In the genomic region with DNA sequence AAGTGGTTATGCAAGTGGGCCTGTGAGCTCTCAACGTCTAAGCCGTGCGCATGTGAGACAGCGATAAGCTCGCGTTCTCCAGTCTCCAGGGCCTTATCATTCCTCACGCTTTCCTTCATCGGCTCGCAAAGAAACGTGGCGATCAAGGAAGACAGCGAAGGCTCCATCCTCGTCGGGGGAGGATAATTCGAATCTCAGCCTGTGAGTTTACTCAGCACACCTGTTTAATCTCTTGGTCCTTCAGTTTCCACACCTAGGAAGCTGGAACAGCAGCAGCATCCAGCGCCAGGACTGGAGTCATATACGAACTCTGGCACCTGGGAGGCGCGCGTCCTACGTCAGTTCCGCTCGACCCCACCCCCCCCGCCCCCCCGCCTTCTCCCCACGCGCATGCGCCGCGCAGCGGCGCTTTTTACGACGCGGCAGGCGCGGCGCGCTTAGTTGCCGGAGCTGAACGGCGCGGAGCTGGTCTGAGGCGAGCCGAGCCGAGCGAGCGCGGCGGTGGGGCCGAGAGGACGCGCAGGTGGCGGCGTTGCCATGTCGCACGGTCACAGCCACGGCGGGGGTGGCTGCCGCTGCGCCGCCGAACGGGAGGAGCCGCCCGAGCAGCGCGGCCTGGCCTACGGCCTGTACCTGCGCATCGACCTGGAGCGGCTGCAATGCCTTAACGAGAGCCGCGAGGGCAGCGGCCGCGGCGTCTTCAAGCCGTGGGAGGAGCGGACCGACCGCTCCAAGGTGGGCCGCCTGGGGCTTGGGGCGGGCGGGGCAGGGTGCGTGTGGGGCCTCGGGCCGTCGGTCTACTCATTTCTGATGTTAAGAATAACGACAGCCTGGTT, we compare ENCODE assay signal across 8 cellular contexts. TPM values are rescaled to one million over a fixed set of nuclear protein-coding genes. Genes with fewer than 3 reads are reported as not detected.
DNase-seq lines count a peak whose midpoint lies in the region; ATAC-seq and TF ChIP-seq lines count a peak whose summit lies in the region.

Gene PITHD1 (plus strand): TSS at position 440 of the 836 bp plus-strand sequence. CDS start 98 bp downstream, at position 538.

- H2BK5ac ChIP-seq in mesenchymal stem cell (ENCODE audit: low read depth, low read length, poor library complexity, severe bottlenecking) = no peak within 1 kb of the TSS

- peak; percentile 74 for DNase-seq in CD14-positive monocyte (ENCODE audit: low spot score)
- DNase-seq in HUDEP-2 (lab: John Stamatoyannopoulos, UW; ENCODE audit: unreplicated experiment in 76 of 76) = peak in 75 of 76 experiments; percentile 61 to 97 (median 82)
- DNase-seq in NOMO-1 treated with DMSO at 0.1 percent for 48 hours (lab: John Stamatoyannopoulos, UW; ENCODE audit: unreplicated experiment) = peak; percentile 82
- peak; percentile 69 to 77 (median 73) for DNase-seq in effector memory CD8-positive, alpha-beta T cell
- peak; percentile 86 for DNase-seq in mesenchymal stem cell
- peak; percentile 52 for DNase-seq in stimulated activated CD8-positive, alpha-beta memory T cell treated with anti-CD3 and anti-CD28 coated beads, Interleukin-12 subunit alpha, Interleukin-12 subunit beta, amount 100 ng/mL, for 24 hours (ENCODE audit: extremely low read depth)

- peaks cover 10 to 16% of the 10 kb centered on the region in 2 donors for H3K36me3 Mint-ChIP-seq in CD14-positive monocyte
- H3K36me3 Mint-ChIP-seq in effector memory CD8-positive, alpha-beta T cell (ENCODE audit: insufficient read depth) = peaks cover 34% of the 10 kb centered on the region

- H3K9me3 Mint-ChIP-seq in CD14-positive monocyte = no peaks in the 10 kb centered on the region
- H3K9me3 Mint-ChIP-seq in effector memory CD8-positive, alpha-beta T cell = no peaks in the 10 kb centered on the region

- peak within 1 kb of the TSS; percentile 97 for H3K9ac ChIP-seq in mesenchymal stem cell (ENCODE audit: low read length)

- peak within 1 kb of the TSS; percentile 94 for H4K91ac ChIP-seq in mesenchymal stem cell (ENCODE audit: low read length)

- H3K27me3 Mint-ChIP-seq in CD14-positive monocyte (ENCODE audit: low read depth in 3 of 3) = no peaks in the 10 kb centered on the region
- H3K27me3 Mint-ChIP-seq in effector memory CD8-positive, alpha-beta T cell = no peaks in the 10 kb centered on the region

- POLR2A ChIA-PET in activated CD8-positive, alpha-beta memory T cell treated with anti-CD3 and anti-CD28 coated beads for 36 hours (lab: Charles Lee) = interaction anchor here (0.5 to 3.3 kb wide), 9 partner anchors 12 to 202 kb away, joined by 3 to 17 read pairs (median 4); partner anchors contain the start of genes ELOA, GALE, HMGCL and RPL11

- WGBS in mesenchymal stem cell = under 1% methylated on average over 89 of the region's 91 CpGs

- peak; percentile 65 for ATAC-seq in GM19455 (IDR thresholded peaks at IDR 0.05; ENCODE audit: unreplicated experiment)
- peak; percentile 85 for ATAC-seq in effector memory CD8-positive, alpha-beta T cell (replicated peaks)

- no peaks in the 10 kb centered on the region for H3K27me3 ChIP-seq in mesenchymal stem cell (ENCODE audit: control insufficient read depth in 1 of 2, insufficient read depth in 1 of 2, low read length in 2 of 2)

- peak within 1 kb of the TSS; percentile 71 to 91 for H3K4ac ChIP-seq in mesenchymal stem cell (ENCODE audit: low read depth in 1 of 2, low read length in 2 of 2)

- H3K4me3 Mint-ChIP-seq in CD14-positive monocyte = peak within 1 kb of the TSS; percentile 85 to 97
- peak within 1 kb of the TSS; percentile 84 to 86 for H3K4me3 Mint-ChIP-seq in effector memory CD8-positive, alpha-beta T cell

- peak within 1 kb of the TSS; percentile 61 for H3K27ac ChIP-seq in mesenchymal stem cell (ENCODE audit: low read length, poor library complexity, severe bottlenecking)

- no peak for TF ChIP-seq CTCF in CD14-positive monocyte (IDR thresholded peaks at IDR 0.05)

- peak within 1 kb of the TSS; percentile 93 for H2AFZ ChIP-seq in mesenchymal stem cell (ENCODE audit: low read depth, low read length)

- H3K4me1 Mint-ChIP-seq in CD14-positive monocyte = peaks cover 25% of the 10 kb centered on the region
- H3K4me1 Mint-ChIP-seq in effector memory CD8-positive, alpha-beta T cell (ENCODE audit: low read depth in 2 of 2) = peaks cover 13 to 25% of the 10 kb centered on the region in 2 donors

- intact Hi-C loops in CD14-positive monocyte (cut with micrococcal nuclease) = loop anchor here in 1 of 2 donors (2.0 kb wide), 1 partner anchor 23 kb away; the partner anchor contains the start of gene GALE

- peaks cover 11% of the 10 kb centered on the region for H3K4me1 ChIP-seq in mesenchymal stem cell (ENCODE audit: control insufficient read depth, insufficient read depth, low read depth, low read length)

- H3K79me1 ChIP-seq in mesenchymal stem cell (replicated peaks; ENCODE audit: low read length, poor library complexity, severe bottlenecking) = peaks cover 19% of the 10 kb centered on the region

- peak within 1 kb of the TSS; percentile 100 for H3K4me2 ChIP-seq in mesenchymal stem cell (ENCODE audit: low read length, poor library complexity, severe bottlenecking)

- peak within 1 kb of the TSS; percentile 92 for H4K8ac ChIP-seq in mesenchymal stem cell (ENCODE audit: low read length)

- peak within 1 kb of the TSS; percentile 85 for H2AK5ac ChIP-seq in mesenchymal stem cell (ENCODE audit: low read length, severe bottlenecking)

- H2BK15ac ChIP-seq in mesenchymal stem cell (ENCODE audit: low read depth, poor library complexity, severe bottlenecking) = peak within 1 kb of the TSS; percentile 19

- no peaks in the 10 kb centered on the region for H3K9me3 ChIP-seq in mesenchymal stem cell (ENCODE audit: control insufficient read depth, low read length)

- peak within 1 kb of the TSS in 1 of 2 experiments; percentile 68 for H2BK12ac ChIP-seq in mesenchymal stem cell (ENCODE audit: low read length in 2 of 2)

- peak within 1 kb of the TSS; percentile 96 to 98 for H3K4me3 ChIP-seq in mesenchymal stem cell (ENCODE audit: insufficient read depth in 1 of 2, low read depth in 1 of 2, low read length in 2 of 2)

- H3K18ac ChIP-seq in mesenchymal stem cell (ENCODE audit: low read depth in 1 of 2, low read length in 2 of 2) = peak within 1 kb of the TSS; percentile 89 to 93

- peak within 1 kb of the TSS in 1 of 2 experiments; percentile 97 for H3K14ac ChIP-seq in mesenchymal stem cell (ENCODE audit: low read length in 2 of 2)

- H3K23ac ChIP-seq in mesenchymal stem cell (ENCODE audit: low read length in 2 of 2) = peak within 1 kb of the TSS in 1 of 2 experiments; percentile 92

- CTCF ChIA-PET in activated CD8-positive, alpha-beta memory T cell treated with anti-CD3 and anti-CD28 coated beads for 36 hours (lab: Charles Lee) = interaction anchor here (0.6 to 1.8 kb wide), 4 partner anchors 20 to 219 kb away, joined by 3 to 5 read pairs (median 4); partner anchors contain the start of genes GALE and ID3

- no peak within 1 kb of the TSS for H2BK120ac ChIP-seq in mesenchymal stem cell (ENCODE audit: low read depth, low read length)

- H3K27ac Mint-ChIP-seq in CD14-positive monocyte = peak within 1 kb of the TSS; percentile 96 to 98 (median 97)
- H3K27ac Mint-ChIP-seq in effector memory CD8-positive, alpha-beta T cell = peak within 1 kb of the TSS; percentile 92 to 94

- peaks cover 4 to 17% of the 10 kb centered on the region in 2 experiments for H3K36me3 ChIP-seq in mesenchymal stem cell (ENCODE audit: control insufficient read depth in 1 of 2, insufficient read depth in 2 of 2, low read depth in 1 of 2, low read length in 2 of 2)

RNA-seq across cellular contexts. Expression of gene PITHD1, which starts in this region (rescaled TPM):
- polyA plus RNA-seq in CD14-positive monocyte = 10 to 100 TPM; 20.8 to 29.9 TPM
- total RNA-seq in activated CD8-positive, alpha-beta memory T cell treated with anti-CD3 and anti-CD28 coated beads for 36 hours = 10 to 100 TPM; 99.3 to 99.9 TPM
- 16.0 TPM for polyA plus RNA-seq in mesenchymal stem cell (2013, experiment 1 of 2)
- 16.3 TPM for polyA plus RNA-seq in mesenchymal stem cell (2013, experiment 2 of 2)

Comparison
In these comparisons a context has a peak if more than half of its experiments do, and no peak if none do; other contexts are left out.
1. Peak in every context shown above with its lines: DNase-seq, ATAC-seq, H3K4me3 ChIP-seq and H3K27ac ChIP-seq.